In the genomic region with DNA sequence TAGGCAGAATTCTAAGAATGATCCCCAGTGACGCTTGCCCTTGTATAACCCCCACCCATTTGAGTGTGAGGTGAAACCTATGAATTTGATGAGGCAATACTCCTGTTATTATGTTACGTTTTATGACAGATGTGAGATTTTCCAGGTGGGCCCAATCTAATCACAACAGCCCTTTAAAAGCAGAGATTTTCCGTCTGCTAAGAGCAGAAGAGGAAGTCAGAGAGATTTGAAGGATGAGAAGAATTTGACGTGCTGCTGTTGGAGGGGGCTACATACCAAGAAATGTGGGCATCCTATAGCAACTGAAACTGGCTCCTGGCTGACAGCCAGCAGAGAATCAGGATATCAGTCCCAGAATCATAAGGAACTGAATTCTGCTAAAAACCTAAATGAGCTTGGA, we compare ENCODE assay signal across 28 cellular contexts. TPM values are rescaled to one million over a fixed set of nuclear protein-coding genes. Genes with fewer than 3 reads are reported as not detected.
A peak's percentile ranks its signal among the peaks of the same experiment; 100 is the strongest.
DNase-seq lines count a peak whose midpoint lies in the region; ATAC-seq and TF ChIP-seq lines count a peak whose summit lies in the region.
"Had no signal": no experiment of that assay in that cellular context is flagged by ENCODE, and none has a peak within 500 bp of the region (broad histone marks: within the 10 kb centered on the region; RNA-seq: fewer than 3 reads in every experiment).

No MANE protein-coding gene starts in this region.

- H3K79me2 ChIP-seq in mesendoderm (ENCODE audit: control insufficient read depth, insufficient read depth, low read length) = peaks cover 15% of the 10 kb centered on the region

- H3K27ac ChIP-seq in Panc1 (ENCODE audit: low read length) = peak overlapping the region; percentile 97; the same call in 1 of the 2 replicates
- no peak overlapping the region for H3K27ac ChIP-seq in mesendoderm (ENCODE audit: low read depth, low read length)
- H3K27ac ChIP-seq in skeletal muscle tissue (ENCODE audit: low read depth, low read length) = peak overlapping the region; percentile 99
- H3K27ac ChIP-seq: KMS-11, WERI-Rb-1 had no signal

- H3K4me3 Mint-ChIP-seq in activated CD4-positive, alpha-beta memory T cell treated with anti-CD3 and anti-CD28 coated beads for 36 hours = no peak overlapping the region
- H3K4me3 Mint-ChIP-seq in activated CD4-positive, alpha-beta memory T cell treated with anti-CD3 and anti-CD28 coated beads, Interleukin-2, amount 10 ng/mL, durations not matched to agents 7 days and 5 days = no peak overlapping the region
- H3K4me3 Mint-ChIP-seq: effector memory CD8-positive, alpha-beta T cell had no signal

- H3K4me3 ChIP-seq in Panc1 (ENCODE audit: low read depth in 2 of 2, low read length in 2 of 2) (peak overlapping the region in 1 of 2 experiments; percentile 87; a peak in 2 of 4 replicates), mesendoderm (ENCODE audit: low read length) (no peak overlapping the region), skeletal muscle tissue (ENCODE audit: low read length in 3 of 3) (peak overlapping the region; percentile 15 to 75 (median 49))
- H3K4me3 ChIP-seq: coronary artery, tibial nerve had no signal

- peaks cover 3% of the 10 kb centered on the region for H3K36me3 Mint-ChIP-seq in activated CD4-positive, alpha-beta memory T cell treated with anti-CD3 and anti-CD28 coated beads for 36 hours
- peaks cover 3% of the 10 kb centered on the region for H3K36me3 Mint-ChIP-seq in activated CD4-positive, alpha-beta memory T cell treated with anti-CD3 and anti-CD28 coated beads, Interleukin-2, amount 10 ng/mL, durations not matched to agents 7 days and 5 days (ENCODE audit: low read depth)

- peaks cover 2% of the 10 kb centered on the region for H3K79me1 ChIP-seq in mesendoderm (ENCODE audit: low read length)

- BruUV-seq in Panc1 (replicated peaks; lab: Mats Ljungman, UMichigan) = no TSS peak

- H4K8ac ChIP-seq in mesendoderm (ENCODE audit: low read depth, low read length) = no peak overlapping the region

- H2BK15ac ChIP-seq in mesendoderm (replicated peaks; ENCODE audit: low read depth) = no peak overlapping the region

- in situ Hi-C loops in Panc1 (cut with HindIII; ENCODE audit: low pct_unique_long_range_greater_than_20kb, low sequenced_read_pairs) (no loop called here), GM13977 (cut with MboI; ENCODE audit: low pct_unique_long_range_greater_than_20kb, low sequenced_read_pairs, unreplicated experiment) (no loop called here)

- H3K27ac Mint-ChIP-seq in activated CD4-positive, alpha-beta memory T cell treated with anti-CD3 and anti-CD28 coated beads for 36 hours = peak overlapping the region; percentile 18
- H3K27ac Mint-ChIP-seq in activated CD4-positive, alpha-beta memory T cell treated with anti-CD3 and anti-CD28 coated beads, Interleukin-2, amount 10 ng/mL, durations not matched to agents 7 days and 5 days = no peak overlapping the region
- H3K27ac Mint-ChIP-seq: activated naive CD8-positive, alpha-beta T cell treated with anti-CD3 and anti-CD28 coated beads for 36 hours; CD4-positive, alpha-beta memory T cell; effector memory CD8-positive, alpha-beta T cell had no signal

- no peak overlapping the region for H3K23ac ChIP-seq in mesendoderm (ENCODE audit: low read length)

- H3K27me3 ChIP-seq in Panc1 (ENCODE audit: control insufficient read depth, insufficient read depth, low read length) (no peaks in the 10 kb centered on the region), mesendoderm (ENCODE audit: insufficient read depth, low read length, poor library complexity) (no peaks in the 10 kb centered on the region), skeletal muscle tissue (ENCODE audit: control insufficient read depth in 3 of 3, insufficient read depth in 3 of 3, low read length in 3 of 3) (no peaks in the 10 kb centered on the region)
- H3K27me3 ChIP-seq: tibial nerve had no signal

- peaks cover 25% of the 10 kb centered on the region for H3K4me1 ChIP-seq in Panc1 (ENCODE audit: control insufficient read depth, insufficient read depth, low read length)
- H3K4me1 ChIP-seq in mesendoderm (ENCODE audit: control insufficient read depth, low read depth, low read length) = peaks cover 2% of the 10 kb centered on the region
- H3K4me1 ChIP-seq in skeletal muscle tissue (ENCODE audit: control insufficient read depth in 3 of 3, insufficient read depth in 3 of 3, low read length in 3 of 3) = peaks cover 3 to 27% (median 17%) of the 10 kb centered on the region in 3 donors

- no peaks in the 10 kb centered on the region for H3K36me3 ChIP-seq in Panc1 (ENCODE audit: control insufficient read depth, insufficient read depth, low read length)
- no peaks in the 10 kb centered on the region for H3K36me3 ChIP-seq in mesendoderm (ENCODE audit: control insufficient read depth, insufficient read depth, low read length)
- H3K36me3 ChIP-seq in skeletal muscle tissue (ENCODE audit: control insufficient read depth in 3 of 3, insufficient read depth in 3 of 3, low read length in 3 of 3) = peaks cover 0 to 3% (median 0%) of the 10 kb centered on the region in 3 donors
- H3K36me3 ChIP-seq: tibial nerve, WERI-Rb-1 had no signal

- peaks cover 70% of the 10 kb centered on the region for H3K4me1 Mint-ChIP-seq in activated CD4-positive, alpha-beta memory T cell treated with anti-CD3 and anti-CD28 coated beads for 36 hours (ENCODE audit: low read depth)
- peaks cover 59% of the 10 kb centered on the region for H3K4me1 Mint-ChIP-seq in activated CD4-positive, alpha-beta memory T cell treated with anti-CD3 and anti-CD28 coated beads, Interleukin-2, amount 10 ng/mL, durations not matched to agents 7 days and 5 days

- no peaks in the 10 kb centered on the region for H3K27me3 Mint-ChIP-seq in activated CD4-positive, alpha-beta memory T cell treated with anti-CD3 and anti-CD28 coated beads for 36 hours
- no peaks in the 10 kb centered on the region for H3K27me3 Mint-ChIP-seq in activated CD4-positive, alpha-beta memory T cell treated with anti-CD3 and anti-CD28 coated beads, Interleukin-2, amount 10 ng/mL, durations not matched to agents 7 days and 5 days
- H3K27me3 Mint-ChIP-seq: activated naive CD8-positive, alpha-beta T cell treated with anti-CD3 and anti-CD28 coated beads for 36 hours had no signal

- no peak for DNase-seq in activated CD4-positive, alpha-beta memory T cell treated with anti-CD3 and anti-CD28 coated beads for 36 hours
- no peak for DNase-seq in activated CD4-positive, alpha-beta memory T cell treated with anti-CD3 and anti-CD28 coated beads, Interleukin-2, amount 10 ng/mL, durations not matched to agents 7 days and 5 days
- DNase-seq in Panc1 (ENCODE audit: low read depth, low spot score) (no peak), mesendoderm (peak; percentile 31), cerebellar nuclear complex (lab: John Stamatoyannopoulos, UW) (no peak), GM13977 (ENCODE audit: low spot score) (no peak)
- DNase-seq: activated CD4-positive, alpha-beta T cell treated with anti-CD3 and anti-CD28 coated beads for 4 hours; activated effector memory CD4-positive, alpha-beta T cell treated with anti-CD3 and anti-CD28 coated beads, Interleukin-2, amount 50 U/mL, for 16 hours; activated naive CD8-positive, alpha-beta T cell treated with anti-CD3 and anti-CD28 coated beads for 36 hours; AML-193; CD4-positive, alpha-beta memory T cell; DMS153; effector memory CD8-positive, alpha-beta T cell; erythroblast; head of caudate nucleus; NCI-H2081 treated with DMSO at 0.1 percent for 48 hours; NCI-H446; NCI-H82; SIG-M5; stimulated activated CD4-positive, alpha-beta T cell treated with anti-CD3 and anti-CD28 coated beads, Interleukin-4, amount 100 ng/mL, for 24 hours; T-helper 9 cell had no signal

- WGBS in mesendoderm (ENCODE audit: extremely low coverage, insufficient coverage, low lambda C conversion rate) = no CpG with 5 or more reads among the region's 4 CpGs

- no peak overlapping the region for H3K56ac ChIP-seq in mesendoderm (ENCODE audit: low read length)

- H3K4ac ChIP-seq in mesendoderm (ENCODE audit: low read depth, low read length) = no peak overlapping the region

- no peak for ATAC-seq in Panc1
- ATAC-seq in HG03432 (IDR thresholded peaks at IDR 0.05; ENCODE audit: unreplicated experiment) = no peak
- ATAC-seq: effector memory CD8-positive, alpha-beta T cell; right cardiac atrium had no signal

- no peak overlapping the region for H2AK5ac ChIP-seq in mesendoderm (ENCODE audit: low read length)

- intact Hi-C loops in activated CD4-positive, alpha-beta memory T cell treated with anti-CD3 and anti-CD28 coated beads for 36 hours (cut with micrococcal nuclease) = loop anchor here (2.0 to 10.0 kb wide), 6 partner anchors 59 to 587 kb away; partner anchors contain the start of genes ATP1B1, KIFAP3 and SELL
- intact Hi-C loops in Panc1 (cut with micrococcal nuclease; ENCODE audit: unreplicated experiment) = loop anchor here (5.0 kb wide), 1 partner anchor 121 kb away; the partner anchor contains the start of genes BLZF1 and NME7

- POLR2A ChIA-PET in activated CD4-positive, alpha-beta memory T cell treated with anti-CD3 and anti-CD28 coated beads for 36 hours (lab: Charles Lee) = no interaction called here
- POLR2A ChIA-PET in activated CD4-positive, alpha-beta memory T cell treated with anti-CD3 and anti-CD28 coated beads, Interleukin-2, amount 10 ng/mL, durations not matched to agents 7 days and 5 days (lab: Charles Lee) = no interaction called here
- POLR2A ChIA-PET in Panc1 (lab: Charles Lee) = no interaction called here

- H3K9me3 Mint-ChIP-seq in activated CD4-positive, alpha-beta memory T cell treated with anti-CD3 and anti-CD28 coated beads for 36 hours = no peaks in the 10 kb centered on the region
- H3K9me3 Mint-ChIP-seq in activated CD4-positive, alpha-beta memory T cell treated with anti-CD3 and anti-CD28 coated beads, Interleukin-2, amount 10 ng/mL, durations not matched to agents 7 days and 5 days = no peaks in the 10 kb centered on the region
- H3K9me3 Mint-ChIP-seq: effector memory CD8-positive, alpha-beta T cell had no signal

- H3K18ac ChIP-seq in mesendoderm (ENCODE audit: low read length) = no peak overlapping the region

- no peak overlapping the region for H3K4me2 ChIP-seq in mesendoderm (ENCODE audit: low read length)
- H3K4me2 ChIP-seq: KMS-11 had no signal

- H3K9me3 ChIP-seq in Panc1 (ENCODE audit: control insufficient read depth, insufficient read depth, low read depth, low read length) (no peaks in the 10 kb centered on the region), skeletal muscle tissue (ENCODE audit: control insufficient read depth in 3 of 3, low read length in 3 of 3) (no peaks in the 10 kb centered on the region)
- H3K9me3 ChIP-seq: tibial nerve had no signal

- no peak overlapping the region for H2BK120ac ChIP-seq in mesendoderm (ENCODE audit: low read depth, low read length)

- CTCF ChIA-PET in activated CD4-positive, alpha-beta memory T cell treated with anti-CD3 and anti-CD28 coated beads for 36 hours (lab: Charles Lee) = no interaction called here
- CTCF ChIA-PET in activated CD4-positive, alpha-beta memory T cell treated with anti-CD3 and anti-CD28 coated beads, Interleukin-2, amount 10 ng/mL, durations not matched to agents 7 days and 5 days (lab: Charles Lee) = no interaction called here
- CTCF ChIA-PET in Panc1 (lab: Charles Lee) = no interaction called here

- no peak overlapping the region for H4K5ac ChIP-seq in mesendoderm (ENCODE audit: low read length)

- H3K9ac ChIP-seq in mesendoderm (ENCODE audit: low read length) (no peak overlapping the region), skeletal muscle tissue (ENCODE audit: low read depth in 1 of 3, low read length in 3 of 3) (peak overlapping the region in 1 of 3 donors; percentile 54)
- H3K9ac ChIP-seq: KMS-11 had no signal

- TF ChIP-seq CTCF in Panc1 (IDR thresholded peaks at IDR 0.05) = no peak
- TF ChIP-seq CTCF in GM13977 (IDR thresholded peaks at IDR 0.05; ENCODE audit: extremely low read depth, insufficient read depth, missing control alignments) = no peak

- H2BK5ac ChIP-seq in mesendoderm (ENCODE audit: low read length) = no peak overlapping the region

RNA-seq across cellular contexts. Expression of gene SLC19A2, which starts 2.4 kb away (rescaled TPM):
- total RNA-seq in activated CD4-positive, alpha-beta memory T cell treated with anti-CD3 and anti-CD28 coated beads for 36 hours = 1 to 10 TPM; 8.6 to 9.4 TPM
- 1 to 10 TPM; 6.7 to 6.8 TPM for total RNA-seq in activated CD4-positive, alpha-beta memory T cell treated with anti-CD3 and anti-CD28 coated beads, Interleukin-2, amount 10 ng/mL, durations not matched to agents 7 days and 5 days
- total RNA-seq in Panc1 (2021; ENCODE audit: unreplicated experiment) (10.8 TPM), skeletal muscle tissue (14.1 TPM)
- polyA plus RNA-seq in Panc1 (2012; ENCODE audit: insufficient read length) = 4.7 TPM
- 17.4 TPM for polyA plus RNA-seq in mesendoderm (2013, experiment 1 of 2)
- 17.8 TPM for polyA plus RNA-seq in mesendoderm (2013, experiment 2 of 2)
